ENCODE assay signal across 1 cellular context in genomic region chr20:16472045-16472872, GRCh38.
TF ChIP-seq lines count a peak whose summit lies in the region.

No MANE protein-coding gene starts in this region.

TF ChIP-seq in K562, 482 proteins besides CTCF, POLR2A, EP300 and RAD21 (continued from another document and continues in another):
- TF ChIP-seq CEBPZ (IDR thresholded peaks at IDR 0.05; ENCODE audit: borderline replicate concordance, low read depth, low read length) (no peak), ZNF263 (CRISPR knock-in tag; IDR thresholded peaks at IDR 0.05; ENCODE audit: borderline replicate concordance) (no peak), POU5F1 (IDR thresholded peaks at IDR 0.05; ENCODE audit: borderline replicate concordance, low read depth, low read length, partially characterized antibody) (no peak), ILK (tag; IDR thresholded peaks at IDR 0.05; ENCODE audit: borderline replicate concordance, low read depth) (no peak), TBP (optimal IDR thresholded peaks at IDR 0.05; ENCODE audit: low read depth, low read length) (no peak), ZNF277 (CRISPR knock-in tag; IDR thresholded peaks at IDR 0.05; ENCODE audit: borderline replicate concordance) (no peak), CREM (IDR thresholded peaks at IDR 0.05; ENCODE audit: low read depth) (peak; percentile 75; the same call in 1 of the 2 replicates), TRIM24 (IDR thresholded peaks at IDR 0.05) (peak in 1 of 2 experiments; percentile 10; a peak in 1 of 4 replicates), ZNF609 (CRISPR knock-in tag; IDR thresholded peaks at IDR 0.05; ENCODE audit: borderline replicate concordance) (no peak), ZNF408 (CRISPR knock-in tag; IDR thresholded peaks at IDR 0.05; ENCODE audit: low read depth) (no peak), JUN (IDR thresholded peaks at IDR 0.05; ENCODE audit: borderline replicate concordance, low read depth, low read length) (peak; percentile 88), JUN (CRISPR knock-in tag; IDR thresholded peaks at IDR 0.05; ENCODE audit: borderline replicate concordance) (no peak), PURB (CRISPR knock-in tag; IDR thresholded peaks at IDR 0.05; ENCODE audit: low read depth) (no peak), ETS2 (tag; IDR thresholded peaks at IDR 0.05; ENCODE audit: borderline replicate concordance, poor library complexity, severe bottlenecking) (no peak), ZBTB11 (CRISPR knock-in tag; IDR thresholded peaks at IDR 0.05) (0 out of 6 replicates have a peak, but pooled peaks of 1 of the 3 experiments have one; percentile 30), MAZ (CRISPR knock-in tag; conservative IDR thresholded peaks at IDR 0.05 in 1 of 2, IDR thresholded peaks at IDR 0.05 in 1 of 2) (no peak), GATAD2B (IDR thresholded peaks at IDR 0.05; ENCODE audit: borderline replicate concordance) (no peak), LARP7 (IDR thresholded peaks at IDR 0.05) (no peak), ZNF41 (CRISPR knock-in tag; conservative IDR thresholded peaks at IDR 0.05) (no peak), MEF2D (tag; conservative IDR thresholded peaks at IDR 0.05; ENCODE audit: low read depth) (no peak; the same call in 1 of the 2 replicates), FOXK1 (CRISPR knock-in tag; IDR thresholded peaks at IDR 0.05; ENCODE audit: borderline replicate concordance) (no peak), ERF (CRISPR knock-in tag; IDR thresholded peaks at IDR 0.05) (no peak), MTA1 (IDR thresholded peaks at IDR 0.05; ENCODE audit: borderline replicate concordance) (no peak), MAFF (IDR thresholded peaks at IDR 0.05; ENCODE audit: low read length) (peak; percentile 40; the same call in 1 of the 2 replicates), ZNF699 (CRISPR knock-in tag; IDR thresholded peaks at IDR 0.05; ENCODE audit: insufficient replicate concordance) (no peak)
- TF ChIP-seq, protein P1, sequence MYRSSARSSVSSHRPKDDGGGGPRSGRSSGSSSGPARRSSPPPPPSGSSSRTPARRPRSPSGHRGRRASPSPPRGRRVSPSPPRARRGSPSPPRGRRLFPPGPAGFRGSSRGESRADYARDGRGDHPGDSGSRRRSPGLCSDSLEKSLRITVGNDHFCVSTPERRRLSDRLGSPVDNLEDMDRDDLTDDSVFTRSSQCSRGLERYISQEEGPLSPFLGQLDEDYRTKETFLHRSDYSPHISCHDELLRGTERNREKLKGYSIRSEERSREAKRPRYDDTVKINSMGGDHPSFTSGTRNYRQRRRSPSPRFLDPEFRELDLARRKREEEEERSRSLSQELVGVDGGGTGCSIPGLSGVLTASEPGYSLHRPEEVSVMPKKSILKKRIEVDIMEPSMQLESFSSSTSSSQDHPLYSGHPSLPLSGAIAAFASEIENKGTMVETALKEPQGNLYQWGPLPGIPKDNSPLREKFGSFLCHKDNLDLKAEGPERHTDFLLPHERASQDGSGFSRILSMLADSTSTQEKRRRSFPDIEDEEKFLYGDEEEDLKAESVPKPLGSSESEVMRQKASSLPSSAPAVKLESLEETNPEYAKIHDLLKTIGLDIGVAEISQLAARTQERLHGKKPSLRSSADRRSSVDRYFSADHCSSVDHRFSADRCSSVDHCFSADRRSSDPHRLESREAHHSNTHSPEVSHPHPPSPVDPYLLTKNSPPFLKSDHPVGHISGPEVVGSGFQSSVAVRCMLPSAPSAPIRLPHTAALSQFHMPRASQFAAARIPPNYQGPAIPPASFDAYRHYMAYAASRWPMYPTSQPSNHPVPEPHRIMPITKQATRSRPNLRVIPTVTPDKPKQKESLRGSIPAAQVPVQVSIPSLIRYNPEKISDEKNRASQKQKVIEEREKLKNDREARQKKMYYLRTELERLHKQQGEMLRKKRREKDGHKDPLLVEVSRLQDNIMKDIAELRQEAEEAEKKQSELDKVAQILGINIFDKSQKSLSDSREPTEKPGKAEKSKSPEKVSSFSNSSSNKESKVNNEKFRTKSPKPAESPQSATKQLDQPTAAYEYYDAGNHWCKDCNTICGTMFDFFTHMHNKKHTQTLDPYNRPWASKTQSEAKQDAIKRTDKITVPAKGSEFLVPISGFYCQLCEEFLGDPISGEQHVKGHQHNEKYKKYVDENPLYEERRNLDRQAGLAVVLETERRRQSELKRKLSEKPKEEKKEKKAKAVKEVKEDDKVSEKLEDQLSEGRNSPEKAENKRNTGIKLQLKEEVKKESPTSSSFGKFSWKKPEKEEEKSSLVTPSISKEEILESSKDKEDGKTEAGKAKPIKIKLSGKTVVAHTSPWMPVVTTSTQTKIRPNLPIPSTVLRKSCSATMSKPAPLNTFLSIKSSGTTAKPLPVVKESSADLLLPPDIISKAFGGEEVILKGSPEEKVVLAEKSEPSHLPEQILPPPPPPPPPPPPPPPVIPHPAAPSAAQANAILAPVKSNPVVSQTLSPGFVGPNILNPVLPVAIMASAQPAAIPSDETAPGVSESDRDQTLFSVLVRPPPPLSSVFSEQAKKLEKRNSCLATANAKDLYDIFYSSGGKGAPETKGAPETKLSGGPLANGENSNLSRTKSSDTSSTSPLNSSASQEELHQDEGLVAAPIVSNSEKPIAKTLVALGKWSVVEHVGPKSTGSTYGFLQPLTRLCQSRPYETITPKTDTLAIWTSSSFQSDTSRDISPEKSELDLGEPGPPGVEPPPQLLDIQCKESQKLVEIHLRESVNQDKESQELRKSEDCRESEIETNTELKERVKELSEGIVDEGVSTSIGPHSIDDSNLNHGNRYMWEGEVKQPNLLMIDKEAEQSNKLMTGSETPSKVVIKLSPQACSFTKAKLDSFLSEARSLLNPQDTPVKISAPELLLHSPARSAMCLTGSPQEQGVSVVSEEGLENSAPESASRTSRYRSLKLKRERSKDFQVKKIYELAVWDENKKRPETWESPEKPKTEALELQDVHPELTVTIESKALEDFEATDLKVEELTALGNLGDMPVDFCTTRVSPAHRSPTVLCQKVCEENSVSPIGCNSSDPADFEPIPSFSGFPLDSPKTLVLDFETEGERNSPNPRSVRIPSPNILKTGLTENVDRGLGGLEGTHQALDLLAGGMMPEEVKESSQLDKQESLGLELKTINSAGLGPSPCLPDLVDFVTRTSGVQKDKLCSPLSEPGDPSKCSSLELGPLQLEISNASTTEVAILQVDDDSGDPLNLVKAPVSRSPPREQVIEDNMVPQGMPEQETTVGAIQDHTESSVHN (IDR thresholded peaks at IDR 0.05; ENCODE audit: borderline replicate concordance in 1 of 2, low read depth in 1 of 2): no peak
- TF ChIP-seq, protein P2, sequence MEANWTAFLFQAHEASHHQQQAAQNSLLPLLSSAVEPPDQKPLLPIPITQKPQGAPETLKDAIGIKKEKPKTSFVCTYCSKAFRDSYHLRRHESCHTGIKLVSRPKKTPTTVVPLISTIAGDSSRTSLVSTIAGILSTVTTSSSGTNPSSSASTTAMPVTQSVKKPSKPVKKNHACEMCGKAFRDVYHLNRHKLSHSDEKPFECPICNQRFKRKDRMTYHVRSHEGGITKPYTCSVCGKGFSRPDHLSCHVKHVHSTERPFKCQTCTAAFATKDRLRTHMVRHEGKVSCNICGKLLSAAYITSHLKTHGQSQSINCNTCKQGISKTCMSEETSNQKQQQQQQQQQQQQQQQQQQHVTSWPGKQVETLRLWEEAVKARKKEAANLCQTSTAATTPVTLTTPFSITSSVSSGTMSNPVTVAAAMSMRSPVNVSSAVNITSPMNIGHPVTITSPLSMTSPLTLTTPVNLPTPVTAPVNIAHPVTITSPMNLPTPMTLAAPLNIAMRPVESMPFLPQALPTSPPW (CRISPR knock-in tag; IDR thresholded peaks at IDR 0.05): peak; percentile 45; the same call in 1 of the 2 replicates
- TF ChIP-seq, protein P3, sequence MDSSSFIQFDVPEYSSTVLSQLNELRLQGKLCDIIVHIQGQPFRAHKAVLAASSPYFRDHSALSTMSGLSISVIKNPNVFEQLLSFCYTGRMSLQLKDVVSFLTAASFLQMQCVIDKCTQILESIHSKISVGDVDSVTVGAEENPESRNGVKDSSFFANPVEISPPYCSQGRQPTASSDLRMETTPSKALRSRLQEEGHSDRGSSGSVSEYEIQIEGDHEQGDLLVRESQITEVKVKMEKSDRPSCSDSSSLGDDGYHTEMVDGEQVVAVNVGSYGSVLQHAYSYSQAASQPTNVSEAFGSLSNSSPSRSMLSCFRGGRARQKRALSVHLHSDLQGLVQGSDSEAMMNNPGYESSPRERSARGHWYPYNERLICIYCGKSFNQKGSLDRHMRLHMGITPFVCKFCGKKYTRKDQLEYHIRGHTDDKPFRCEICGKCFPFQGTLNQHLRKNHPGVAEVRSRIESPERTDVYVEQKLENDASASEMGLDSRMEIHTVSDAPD (CRISPR knock-in tag; IDR thresholded peaks at IDR 0.05): no peak
